ENCODE assay signal across 12 cellular contexts in the genomic region with DNA sequence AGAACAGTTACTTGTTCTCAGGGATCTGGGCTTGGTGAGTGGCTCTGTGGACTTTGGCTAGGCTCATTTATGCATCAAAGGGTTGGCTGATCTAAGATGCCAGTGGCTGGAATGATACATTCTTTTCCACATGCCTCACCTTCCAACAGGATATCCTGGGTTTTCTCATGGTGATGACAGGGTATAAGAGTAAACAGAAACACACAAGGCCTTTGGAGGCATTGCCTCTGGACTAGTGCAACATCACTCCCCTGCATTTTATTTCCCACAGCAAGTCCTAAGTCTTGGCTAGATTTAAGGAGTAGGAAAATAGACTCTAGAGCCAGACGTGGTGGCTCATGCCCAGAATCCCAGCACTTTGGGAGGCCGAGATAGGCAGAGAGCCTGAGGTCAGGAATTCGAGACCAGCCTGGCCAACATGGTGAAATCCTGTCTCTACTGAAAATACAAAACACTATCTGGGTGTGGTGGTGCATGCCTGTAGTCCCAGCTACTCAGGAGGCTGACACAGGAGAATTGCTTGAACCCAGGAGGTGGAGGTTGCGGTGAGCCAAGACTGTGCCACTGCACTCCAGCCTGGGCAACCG. TPM values are rescaled to one million over a fixed set of nuclear protein-coding genes. Genes with fewer than 3 reads are reported as not detected.
DNase-seq lines count a peak whose midpoint lies in the region; ATAC-seq and TF ChIP-seq lines count a peak whose summit lies in the region.
"Had no signal": no experiment of that assay in that cellular context is flagged by ENCODE, and none has a peak within 500 bp of the region (broad histone marks: within the 10 kb centered on the region; RNA-seq: fewer than 3 reads in every experiment).

No MANE protein-coding gene starts in this region.

- H3K27me3 ChIP-seq in body of pancreas: no peaks in the 10 kb centered on the region

- no peak for ATAC-seq in body of pancreas
- no peak for ATAC-seq in HG03460 (IDR thresholded peaks at IDR 0.05; ENCODE audit: unreplicated experiment)
- ATAC-seq: lower lobe of right lung, pancreas had no signal

- H3K36me3 ChIP-seq in body of pancreas (replicated peaks in 1 of 2; ENCODE audit: insufficient read depth in 1 of 2, low read depth in 2 of 2): no peaks in the 10 kb centered on the region
- H3K36me3 ChIP-seq: lower lobe of right lung, pancreas had no signal

- TF ChIP-seq POLR2A in body of pancreas (IDR thresholded peaks at IDR 0.05): no peak

- intact Hi-C loops in body of pancreas (cut with DNase I): no loop called here

- 65 to 74% methylated on average over 5 of the region's 5 CpGs for WGBS in body of pancreas, 2 donors

- no peak overlapping the region for H3K27ac ChIP-seq in body of pancreas
- H3K27ac ChIP-seq: lower lobe of right lung, pancreas had no signal

- TF ChIP-seq CTCF in fibroblast of the aortic adventitia (IDR thresholded peaks at IDR 0.05; ENCODE audit: insufficient read depth, low read length): no peak
- TF ChIP-seq CTCF in body of pancreas (IDR thresholded peaks at IDR 0.05): no peak

- peak; percentile 87 for DNase-seq in A172 (ENCODE audit: low spot score)
- peak; percentile 69 for DNase-seq in HS-27A (ENCODE audit: low read depth)
- DNase-seq in SW480 (ENCODE audit: low spot score): peak; percentile 94
- DNase-seq in fibroblast of the aortic adventitia (ENCODE audit: low read depth): peak; percentile 92
- DNase-seq in globus pallidus (ENCODE audit: low spot score): no peak
- no peak for DNase-seq in body of pancreas
- DNase-seq in DMS153 treated with DMSO at 0.1 percent for 48 hours (lab: John Stamatoyannopoulos, UW; ENCODE audit: unreplicated experiment): no peak
- DNase-seq: activated CD4-positive, alpha-beta T cell treated with anti-CD3 and anti-CD28 coated beads, Interleukin-2, amount 50 U/mL, for 48 hours; erythroblast; lower lobe of right lung; pancreas had no signal

- no peak overlapping the region for H3K4me3 ChIP-seq in fibroblast of the aortic adventitia (ENCODE audit: low read depth, low read length)
- H3K4me3 ChIP-seq in body of pancreas: no peak overlapping the region
- H3K4me3 ChIP-seq: lower lobe of right lung, pancreas had no signal

- no peaks in the 10 kb centered on the region for H3K4me1 ChIP-seq in body of pancreas
- H3K4me1 ChIP-seq: lower lobe of right lung, pancreas had no signal

- no peaks in the 10 kb centered on the region for H3K9me3 ChIP-seq in body of pancreas
- H3K9me3 ChIP-seq: lower lobe of right lung, pancreas had no signal

RNA-seq across cellular contexts. Expression of a gene that starts 47.9 kb away (rescaled TPM):
- not detected in 2 replicates for total RNA-seq in A172 (2014; rRNA removed; shearing (Covaris generic))
- not detected in 2 replicates for total RNA-seq in fibroblast of the aortic adventitia (ENCODE audit: low replicate concordance)
- not detected for total RNA-seq in body of pancreas

Comparison
In these comparisons a context has a peak if more than half of its experiments do, and no peak if none do; other contexts are left out.
1. DNase-seq: peak in A172 (single experiment), HS-27A (single experiment), SW480 (single experiment) and fibroblast of the aortic adventitia (single experiment); none in globus pallidus (single experiment), body of pancreas (0 of 4) and DMS153 treated with DMSO at 0.1 percent for 48 hours (single experiment).